Comparison of ENCODE assay signal across 1 cellular context in the genomic region with DNA sequence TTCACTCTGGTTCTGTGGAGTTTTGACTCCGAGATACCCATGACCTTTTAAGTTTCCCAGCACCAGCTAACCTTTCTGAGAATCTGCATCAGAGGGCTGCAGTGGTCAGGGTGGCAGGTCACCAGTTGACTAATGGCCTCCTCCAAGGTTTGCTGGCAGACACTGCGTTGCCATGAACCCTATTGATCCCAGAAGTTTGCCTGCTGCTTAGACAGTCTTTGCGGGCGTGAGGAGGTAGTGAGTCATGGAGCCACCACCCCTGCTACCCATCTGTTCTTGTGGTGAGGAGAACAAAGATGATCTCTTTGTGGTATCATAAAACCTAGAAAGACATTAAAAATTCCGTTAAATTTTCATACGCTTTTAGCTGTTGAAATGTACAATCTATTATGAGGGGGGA.
TF ChIP-seq lines count a peak whose summit lies in the region.

No MANE protein-coding gene starts in this region.

TF ChIP-seq in GM23338, 12 proteins besides CTCF, POLR2A, EP300 and RAD21 (continued from another document):
- TF ChIP-seq CREB1 (CRISPR knock-in tag; IDR thresholded peaks at IDR 0.05; ENCODE audit: low read depth) (no peak), POLR2AphosphoS5 (IDR thresholded peaks at IDR 0.05; ENCODE audit: low read depth) (no peak), ZNF114 (CRISPR knock-in tag; IDR thresholded peaks at IDR 0.05) (no peak), EZH2phosphoT487 (IDR thresholded peaks at IDR 0.05; ENCODE audit: unreplicated experiment) (no peak), ZNF331 (CRISPR knock-in tag; IDR thresholded peaks at IDR 0.05; ENCODE audit: low read depth) (no peak), REST (IDR thresholded peaks at IDR 0.05; ENCODE audit: unreplicated experiment) (no peak), JUNB (IDR thresholded peaks at IDR 0.05; ENCODE audit: unreplicated experiment) (no peak), NANOG (IDR thresholded peaks at IDR 0.05; ENCODE audit: borderline replicate concordance) (no peak)
